In the genomic region with DNA sequence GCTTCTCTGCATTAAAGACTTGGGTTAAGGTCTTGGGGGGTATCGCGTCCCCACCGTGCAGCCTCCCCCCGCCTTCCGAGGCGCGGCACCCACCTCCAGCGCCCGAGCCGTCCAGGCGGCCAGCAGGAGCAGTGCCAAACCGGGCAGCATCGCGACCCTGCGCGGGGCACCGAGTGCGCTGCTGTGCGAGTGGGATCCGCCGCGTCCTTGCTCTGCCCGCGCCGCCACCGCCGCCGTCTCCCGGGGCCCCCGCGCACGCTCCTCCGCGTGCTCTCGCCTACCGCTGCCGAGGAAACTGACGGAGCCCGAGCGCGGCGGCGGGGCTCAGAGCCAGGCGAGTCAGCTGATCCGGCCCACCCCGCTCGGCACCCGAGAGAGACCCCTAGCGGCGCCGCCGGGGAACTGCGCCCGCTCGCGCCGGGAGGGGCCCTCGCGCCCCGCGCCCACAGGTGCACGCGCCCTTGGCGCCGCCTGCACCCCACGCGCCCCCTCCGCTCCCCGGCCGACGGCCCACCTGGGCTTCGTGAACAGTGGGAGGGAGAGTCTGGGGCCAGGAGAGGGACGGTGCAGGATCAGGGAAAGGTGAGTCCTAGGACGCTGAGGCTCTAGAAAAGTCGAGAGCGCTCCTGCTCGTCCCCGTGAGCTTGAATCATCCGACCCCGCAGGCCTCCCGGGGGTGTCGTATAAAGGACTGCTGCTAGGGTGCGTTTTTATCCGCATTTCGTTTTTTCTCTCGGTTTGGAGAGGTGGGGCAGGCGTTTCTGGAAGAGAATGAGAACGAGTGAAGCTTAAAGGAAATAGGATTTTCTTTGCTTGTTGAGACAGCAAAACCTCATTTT, we compare ENCODE assay signal across 1 cellular context.
TF ChIP-seq lines count a peak whose summit lies in the region.

A gene (minus strand): TSS at position 300 of the 839 bp plus-strand sequence. CDS start 150 bp downstream, at position 150.

TF ChIP-seq in WTC11, 78 proteins besides CTCF, POLR2A, EP300 and RAD21 (continued from another document):
- TF ChIP-seq, protein P1, sequence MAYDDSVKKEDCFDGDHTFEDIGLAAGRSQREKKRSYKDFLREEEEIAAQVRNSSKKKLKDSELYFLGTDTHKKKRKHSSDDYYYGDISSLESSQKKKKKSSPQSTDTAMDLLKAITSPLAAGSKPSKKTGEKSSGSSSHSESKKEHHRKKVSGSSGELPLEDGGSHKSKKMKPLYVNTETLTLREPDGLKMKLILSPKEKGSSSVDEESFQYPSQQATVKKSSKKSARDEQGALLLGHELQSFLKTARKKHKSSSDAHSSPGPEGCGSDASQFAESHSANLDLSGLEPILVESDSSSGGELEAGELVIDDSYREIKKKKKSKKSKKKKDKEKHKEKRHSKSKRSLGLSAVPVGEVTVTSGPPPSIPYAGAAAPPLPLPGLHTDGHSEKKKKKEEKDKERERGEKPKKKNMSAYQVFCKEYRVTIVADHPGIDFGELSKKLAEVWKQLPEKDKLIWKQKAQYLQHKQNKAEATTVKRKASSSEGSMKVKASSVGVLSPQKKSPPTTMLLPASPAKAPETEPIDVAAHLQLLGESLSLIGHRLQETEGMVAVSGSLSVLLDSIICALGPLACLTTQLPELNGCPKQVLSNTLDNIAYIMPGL (CRISPR knock-in tag; IDR thresholded peaks at IDR 0.05): peak; percentile 98
- TF ChIP-seq RELA (CRISPR knock-in tag; IDR thresholded peaks at IDR 0.05; ENCODE audit: borderline replicate concordance): no peak
